1 cellular context compared by ENCODE assay signal in genomic region chr2:233758849-233759248, GRCh38.
TF ChIP-seq lines count a peak whose summit lies in the region.

No MANE protein-coding gene starts in this region.

TF ChIP-seq in HepG2, 621 proteins besides CTCF, POLR2A, EP300 and RAD21:
- TF ChIP-seq FOXP1 (IDR thresholded peaks at IDR 0.05) (no peak), FOXP1 (CRISPR knock-in tag; IDR thresholded peaks at IDR 0.05) (0 out of 2 replicates have a peak, but pooled peaks have one; percentile 4), SOX6 (IDR thresholded peaks at IDR 0.05) (no peak), SOX6 (CRISPR knock-in tag; IDR thresholded peaks at IDR 0.05) (peak; percentile 28; the same call in 1 of the 2 replicates), MIXL1 (CRISPR knock-in tag; IDR thresholded peaks at IDR 0.05) (peak; percentile 65), AHDC1 (CRISPR knock-in tag; IDR thresholded peaks at IDR 0.05; ENCODE audit: borderline replicate concordance) (peak; percentile 76; the same call in 1 of the 2 replicates), PPARG (CRISPR knock-in tag; conservative IDR thresholded peaks at IDR 0.05) (0 out of 2 replicates have a peak, but pooled peaks have one; percentile 34), FOXK1 (CRISPR knock-in tag; IDR thresholded peaks at IDR 0.05; ENCODE audit: borderline replicate concordance, low read depth) (no peak), POGZ (CRISPR knock-in tag; IDR thresholded peaks at IDR 0.05) (no peak), ZNF850 (CRISPR knock-in tag; conservative IDR thresholded peaks at IDR 0.05) (no peak), FOXO1 (CRISPR knock-in tag; IDR thresholded peaks at IDR 0.05) (peak; percentile 7; the same call in 1 of the 2 replicates), ZNF18 (CRISPR knock-in tag; IDR thresholded peaks at IDR 0.05; ENCODE audit: insufficient replicate concordance) (no peak), PAXIP1 (CRISPR knock-in tag; conservative IDR thresholded peaks at IDR 0.05) (peak; percentile 50), ZNF670 (CRISPR knock-in tag; IDR thresholded peaks at IDR 0.05; ENCODE audit: borderline replicate concordance) (0 out of 2 replicates have a peak, but pooled peaks have one; percentile 19), ZNF468 (CRISPR knock-in tag; IDR thresholded peaks at IDR 0.05) (no peak)
